Comparison of ENCODE assay signal across 8 cellular contexts in genomic region chr19:15449620-15450527, GRCh38. TPM values are rescaled to one million over a fixed set of nuclear protein-coding genes. Genes with fewer than 3 reads are reported as not detected.
DNase-seq lines count a peak whose midpoint lies in the region; ATAC-seq and TF ChIP-seq lines count a peak whose summit lies in the region.

TSS of gene WIZ (minus strand) at chr19:15449956. CDS start at chr19:15448307, 1,649 bp downstream.

- peak; percentile 44 for ATAC-seq in GM19328 (IDR thresholded peaks at IDR 0.05; ENCODE audit: unreplicated experiment)
- ATAC-seq in HG03469 (IDR thresholded peaks at IDR 0.05; ENCODE audit: unreplicated experiment): no peak

- TF ChIP-seq CTCF in BJ (IDR thresholded peaks at IDR 0.05; ENCODE audit: insufficient read depth, low read depth, low read length) (no peak), chondrocyte (IDR thresholded peaks at IDR 0.05) (no peak)

- no peaks in the 10 kb centered on the region; the same call in 1 of the 2 replicates for H3K36me3 ChIP-seq in BJ (ENCODE audit: control insufficient read depth, insufficient read depth, low read length)

- POLR2A ChIA-PET in BJ (lab: Charles Lee): no interaction called here

- H3K9me3 Mint-ChIP-seq in chondrocyte (ENCODE audit: low read depth): no peaks in the 10 kb centered on the region

- peak within 1 kb of the TSS; percentile 56 for H3K4me3 ChIP-seq in BJ (ENCODE audit: low read depth, low read length)

- peaks cover 6% of the 10 kb centered on the region for H3K27me3 Mint-ChIP-seq in chondrocyte (ENCODE audit: low read depth)

- peak within 1 kb of the TSS; percentile 42 for H3K27ac ChIP-seq in layer of hippocampus (ENCODE audit: low read depth, low read length)

- CTCF ChIA-PET in BJ (lab: Yijun Ruan, JAX): interaction anchor here (1.5 kb wide), 1 partner anchor 30 kb away, joined by 4 read pairs; no protein-coding TSS in a partner anchor

- H3K27ac Mint-ChIP-seq in chondrocyte (ENCODE audit: unreplicated experiment): peak within 1 kb of the TSS; percentile 78

- H3K27me3 ChIP-seq in BJ (ENCODE audit: control insufficient read depth, insufficient read depth, low read length): no peaks in the 10 kb centered on the region
- peaks cover 5% of the 10 kb centered on the region for H3K27me3 ChIP-seq in layer of hippocampus (ENCODE audit: control insufficient read depth, insufficient read depth, low read length)

- H3K36me3 Mint-ChIP-seq in chondrocyte (ENCODE audit: low read depth): no peaks in the 10 kb centered on the region

- H3K4me3 Mint-ChIP-seq in chondrocyte (ENCODE audit: unreplicated experiment): peak within 1 kb of the TSS; percentile 69

- no peak for DNase-seq in BJ (ENCODE audit: low read depth)
- DNase-seq in NCI-H1092 treated with DMSO at 0.1 percent for 48 hours (lab: John Stamatoyannopoulos, UW): peak; percentile 38
- DNase-seq in activated CD4-positive, alpha-beta T cell treated with anti-CD3 and anti-CD28 coated beads for 4 hours: peak; percentile 80 to 83
- DNase-seq in chondrocyte (ENCODE audit: low spot score): no peak
- DNase-seq in stimulated activated CD4-positive, alpha-beta T cell treated with anti-CD3 and anti-CD28 coated beads, Interleukin-15, amount 100 ng/mL, for 48 hours (ENCODE audit: low read depth in 2 of 2): peak; percentile 49 to 77

- H3K4me1 Mint-ChIP-seq in chondrocyte (ENCODE audit: low read depth): peaks cover 20% of the 10 kb centered on the region

RNA-seq across cellular contexts. Expression of gene WIZ, which starts in this region (rescaled TPM):
- polyA plus RNA-seq in BJ (2011; rRNA removed): 7.5 and 10.9 TPM in 2 replicates
- 4.5 and 4.9 TPM in 2 replicates for polyA minus RNA-seq in BJ (2011; rRNA and poly(A)+ RNA removed)
- 50.6 to 54.0 TPM (median 52.4 TPM) in 3 replicates for total RNA-seq in chondrocyte

Comparison
In these comparisons a context has a peak if more than half of its experiments do, and no peak if none do; other contexts are left out.
1. DNase-seq: peak in NCI-H1092 treated with DMSO at 0.1 percent for 48 hours (single experiment), activated CD4-positive, alpha-beta T cell treated with anti-CD3 and anti-CD28 coated beads for 4 hours (2 of 2) and stimulated activated CD4-positive, alpha-beta T cell treated with anti-CD3 and anti-CD28 coated beads, Interleukin-15, amount 100 ng/mL, for 48 hours (2 of 2); none in BJ (single experiment) and chondrocyte (single experiment).